8 cellular contexts compared by ENCODE assay signal in the genomic region with DNA sequence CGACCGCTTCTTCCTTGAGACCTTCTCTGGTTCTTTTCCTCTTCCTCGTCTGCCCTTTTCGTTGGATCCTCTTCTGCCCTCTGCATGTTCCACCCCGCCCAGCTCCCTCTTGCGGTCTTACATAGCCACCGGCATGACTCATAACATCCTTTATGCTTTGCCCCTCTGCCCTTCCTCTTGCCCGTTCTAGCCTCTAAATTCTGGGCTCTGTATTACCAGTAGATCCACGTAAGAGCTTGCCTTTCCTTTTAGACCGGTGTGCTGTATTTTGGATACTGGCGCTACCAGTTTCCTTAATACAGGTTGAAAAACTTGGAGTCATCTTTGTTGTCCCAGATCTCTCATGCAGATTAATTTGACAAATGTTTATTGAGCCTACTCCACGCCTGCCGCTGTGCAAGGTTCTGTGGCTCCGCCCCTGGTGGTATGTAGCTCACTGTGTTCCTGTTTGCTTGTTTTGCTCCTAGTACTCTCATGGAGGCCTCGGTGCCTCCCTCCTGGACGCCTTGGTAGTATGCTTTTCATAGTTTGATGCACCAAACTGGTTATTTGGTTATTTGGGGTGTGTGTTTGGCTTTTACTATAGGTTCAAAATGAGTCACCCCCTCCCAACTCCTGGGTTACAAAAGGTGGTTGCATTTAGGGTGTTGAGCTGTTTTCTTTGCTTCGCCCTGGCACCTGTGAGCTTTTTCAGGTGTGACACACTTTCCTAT. TPM values are rescaled to one million over a fixed set of nuclear protein-coding genes. Genes with fewer than 3 reads are reported as not detected.
A peak's percentile ranks its signal among the peaks of the same experiment; 100 is the strongest.
DNase-seq lines count a peak whose midpoint lies in the region; ATAC-seq and TF ChIP-seq lines count a peak whose summit lies in the region.

No MANE protein-coding gene starts in this region.

- peak overlapping the region; percentile 88 for H3K27ac Mint-ChIP-seq in Caco-2 (ENCODE audit: unreplicated experiment)

- POLR2A ChIA-PET in Caco-2 (lab: Charles Lee), result no interaction called here

- H3K27me3 Mint-ChIP-seq in Caco-2 (ENCODE audit: insufficient read depth, unreplicated experiment), result no peaks in the 10 kb centered on the region

- peak overlapping the region; percentile 87 for H3K4me3 Mint-ChIP-seq in Caco-2 (ENCODE audit: unreplicated experiment)

- peaks cover 47% of the 10 kb centered on the region for H3K36me3 Mint-ChIP-seq in Caco-2 (ENCODE audit: insufficient read depth, unreplicated experiment)

- intact Hi-C loops in Caco-2 (cut with micrococcal nuclease; ENCODE audit: unreplicated experiment), result loop anchor here (1.0 to 2.0 kb wide), 4 partner anchors 17 to 46 kb away; partner anchors contain the start of gene MTIF3

- ATAC-seq in GM21381 (IDR thresholded peaks at IDR 0.05; ENCODE audit: unreplicated experiment) (peak; percentile 55), foreskin keratinocyte (peak; percentile 77), thoracic aorta (ENCODE audit: insufficient number of reproducible peaks, low FRiP score, low read depth) (no peak)

- H3K27ac ChIP-seq in foreskin keratinocyte (peak overlapping the region; percentile 15), neutrophil (peak overlapping the region; percentile 90), thoracic aorta (peak overlapping the region; percentile 73 to 82)

- peak overlapping the region; percentile 87 for H3K4me3 ChIP-seq in Caco-2 (ENCODE audit: low read depth, low read length)
- H3K4me3 ChIP-seq in neutrophil (ENCODE audit: low read depth in 1 of 2, low read length in 1 of 2), result peak overlapping the region; percentile 69 to 90
- H3K4me3 ChIP-seq in thoracic aorta, result peak overlapping the region; percentile 87

- no TSS peak for BruUV-seq in Caco-2 (replicated peaks; lab: Mats Ljungman, UMichigan)

- H3K27me3 ChIP-seq in Caco-2 (replicated peaks; ENCODE audit: control insufficient read depth, insufficient read depth, low read length) (no peaks in the 10 kb centered on the region), foreskin keratinocyte (no peaks in the 10 kb centered on the region), neutrophil (no peaks in the 10 kb centered on the region), thoracic aorta (replicated peaks; ENCODE audit: insufficient read depth) (no peaks in the 10 kb centered on the region)

- TF ChIP-seq CTCF in Caco-2 (IDR thresholded peaks at IDR 0.05; ENCODE audit: insufficient read depth in 1 of 2, low read depth in 1 of 2, low read length in 1 of 2, severe bottlenecking in 1 of 2, unreplicated experiment in 1 of 2) (peak; percentile 60 to 81), foreskin keratinocyte (conservative IDR thresholded peaks at IDR 0.05) (peak; percentile 58), neutrophil (IDR thresholded peaks at IDR 0.05) (peak; percentile 56), thoracic aorta (IDR thresholded peaks at IDR 0.05) (no peak)

- CTCF ChIA-PET in Caco-2 (lab: Charles Lee), result interaction anchor here (0.8 to 3.4 kb wide), 14 partner anchors 16 to 528 kb away, joined by 3 to 38 read pairs (median 5); no protein-coding TSS in a partner anchor

- H3K4me1 Mint-ChIP-seq in Caco-2 (ENCODE audit: low read depth, unreplicated experiment), result peaks cover 16% of the 10 kb centered on the region

- DNase-seq in Caco-2, result peak; percentile 77 to 81
- DNase-seq in HUDEP-2 (lab: John Stamatoyannopoulos, UW; ENCODE audit: unreplicated experiment in 76 of 76), result peak in 74 of 76 experiments; percentile 16 to 87 (median 68)
- peak; percentile 83 for DNase-seq in RPMI8226
- DNase-seq in activated effector memory CD4-positive, alpha-beta T cell treated with Interleukin-2 at 50 U/mL for 16 hours, result peak; percentile 76
- DNase-seq in foreskin keratinocyte, result peak; percentile 78 to 91
- DNase-seq in thoracic aorta (ENCODE audit: low spot score), result peak; percentile 30

- H3K4me1 ChIP-seq in Caco-2 (peaks cover 8% of the 10 kb centered on the region), foreskin keratinocyte (peaks cover 18% of the 10 kb centered on the region), neutrophil (ENCODE audit: control insufficient read depth in 1 of 2, insufficient read depth in 1 of 2, low read depth in 1 of 2, low read length in 1 of 2) (peaks cover 59 to 60% of the 10 kb centered on the region in 2 experiments), thoracic aorta (ENCODE audit: control insufficient read depth in 1 of 2, low read depth in 2 of 2) (peaks cover 17 to 33% of the 10 kb centered on the region in 2 donors)

- H3K9me3 Mint-ChIP-seq in Caco-2 (ENCODE audit: unreplicated experiment), result no peaks in the 10 kb centered on the region

- H3K9me3 ChIP-seq in Caco-2, result no peaks in the 10 kb centered on the region
- no peaks in the 10 kb centered on the region for H3K9me3 ChIP-seq in neutrophil
- no peaks in the 10 kb centered on the region for H3K9me3 ChIP-seq in thoracic aorta

- H3K36me3 ChIP-seq in Caco-2 (ENCODE audit: control insufficient read depth, insufficient read depth, low read length), result no peaks in the 10 kb centered on the region
- peaks cover 5% of the 10 kb centered on the region for H3K36me3 ChIP-seq in neutrophil
- H3K36me3 ChIP-seq in thoracic aorta, result peaks cover under 1% of the 10 kb centered on the region

RNA-seq across cellular contexts. Expression of gene GTF3A, which starts 1.7 kb away (rescaled TPM):
- total RNA-seq in Caco-2 (2022), result 132 and 141 TPM in 2 replicates
- 113 and 117 TPM in 2 replicates for total RNA-seq in foreskin keratinocyte
- 104 and 114 TPM in 2 replicates for polyA plus RNA-seq in foreskin keratinocyte
- total RNA-seq in thoracic aorta, result 10 to 100 TPM; 70.4 to 86.4 TPM

RNA-seq across cellular contexts. Expression of gene MTIF3, which starts 24.3 kb away (rescaled TPM):
- 41.8 and 51.5 TPM in 2 replicates for total RNA-seq in Caco-2 (2022)
- total RNA-seq in foreskin keratinocyte, result 39.0 and 40.9 TPM in 2 replicates
- polyA plus RNA-seq in foreskin keratinocyte, result 44.9 and 45.3 TPM in 2 replicates
- 10 to 100 TPM; 28.3 to 29.5 TPM for total RNA-seq in thoracic aorta

Comparison
In these comparisons a context has a peak if more than half of its experiments do, and no peak if none do; other contexts are left out.
1. DNase-seq: peak in every context shown above with its lines; median percentile 84 in foreskin keratinocyte; 83 in RPMI8226; 79 in Caco-2; 76 in activated effector memory CD4-positive, alpha-beta T cell treated with Interleukin-2 at 50 U/mL for 16 hours; 68 in HUDEP-2; 30 in thoracic aorta.
2. H3K27ac ChIP-seq: peak in every context shown above with its lines; median percentile 90 in neutrophil; 78 in thoracic aorta; 15 in foreskin keratinocyte.